9 cellular contexts compared by ENCODE assay signal in the genomic region with DNA sequence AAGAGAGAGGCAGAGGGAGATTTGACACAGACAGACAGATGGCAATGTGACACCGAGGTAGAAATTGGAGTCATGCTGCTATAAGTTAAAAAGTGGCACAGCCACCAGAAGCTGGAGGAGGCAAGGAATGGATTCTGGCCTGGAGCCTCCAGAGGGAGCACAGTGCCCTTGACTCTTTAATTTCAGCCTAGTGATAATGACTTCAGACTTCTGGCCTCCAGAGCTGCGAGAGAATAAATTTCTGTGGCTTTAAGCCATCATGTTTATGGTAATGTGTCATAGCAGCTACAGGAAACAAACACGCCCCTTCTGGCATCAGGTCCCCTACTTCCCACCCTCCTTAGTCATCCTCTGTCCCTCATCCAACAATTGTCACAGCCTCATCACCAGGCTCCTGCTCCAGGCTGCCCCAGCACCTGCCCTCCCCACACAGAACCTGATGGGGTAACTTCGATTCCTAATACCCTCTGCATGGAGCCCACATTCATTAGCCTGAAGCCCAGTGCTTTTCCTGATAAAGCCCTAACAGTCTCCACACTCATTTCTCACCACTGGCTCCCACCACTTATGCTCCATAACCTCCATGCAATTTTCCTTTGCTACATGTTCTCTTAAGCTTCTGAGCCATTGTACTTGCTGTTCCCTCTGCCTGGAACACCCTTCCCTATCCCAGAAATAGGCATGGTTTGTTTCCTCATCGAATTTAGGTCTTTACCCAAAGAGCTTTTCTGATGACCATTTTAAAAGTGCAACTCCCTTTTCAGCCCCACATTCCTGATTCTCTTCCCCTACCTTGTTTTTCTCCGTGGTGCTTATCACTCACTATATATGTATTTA.
DNase-seq lines count a peak whose midpoint lies in the region; ATAC-seq, FAIRE-seq and TF ChIP-seq lines count a peak whose summit lies in the region.
"Had no signal": no experiment of that assay in that cellular context is flagged by ENCODE, and none has a peak within 500 bp of the region (broad histone marks: within the 10 kb centered on the region; RNA-seq: fewer than 3 reads in every experiment).

No MANE protein-coding gene starts in this region.

- H3K4me2 ChIP-seq in IMR-90 (ENCODE audit: low read depth, low read length) (no peak overlapping the region), astrocyte (ENCODE audit: low read length) (no peak overlapping the region)

- CTCF ChIA-PET in IMR-90 (lab: Yijun Ruan, JAX) = interaction anchor here (0.6 to 1.4 kb wide), 7 partner anchors 10 to 403 kb away, joined by 3 to 7 read pairs (median 5); no protein-coding TSS in a partner anchor
- CTCF ChIA-PET in CD8-positive, alpha-beta T cell (lab: Charles Lee) = interaction anchor here (0.7 to 1.1 kb wide), 3 partner anchors 12 to 250 kb away, joined by 3 to 5 read pairs (median 4); no protein-coding TSS in a partner anchor

- H3K36me3 ChIP-seq in IMR-90 (ENCODE audit: control insufficient read depth, insufficient read depth, low read length) = no peaks in the 10 kb centered on the region
- no peaks in the 10 kb centered on the region for H3K36me3 ChIP-seq in astrocyte (ENCODE audit: insufficient read depth, low read length)
- no peaks in the 10 kb centered on the region for H3K36me3 ChIP-seq in CD8-positive, alpha-beta T cell (ENCODE audit: insufficient read depth, low read length)

- peak overlapping the region; percentile 16 to 63 for H4K8ac ChIP-seq in IMR-90 (ENCODE audit: low read depth in 2 of 2, low read length in 2 of 2)

- H3K27me3 ChIP-seq in IMR-90 (ENCODE audit: control insufficient read depth, insufficient read depth, low read length) (no peaks in the 10 kb centered on the region), astrocyte (ENCODE audit: insufficient read depth, low read length) (no peaks in the 10 kb centered on the region)
- H3K27me3 ChIP-seq in CD8-positive, alpha-beta T cell (ENCODE audit: insufficient read depth, low read length) = no peaks in the 10 kb centered on the region

- FAIRE-seq in astrocyte (lab: Jason Lieb, UNC) = no peak

- peak overlapping the region; percentile 3; the same call in 1 of the 2 replicates for H3K18ac ChIP-seq in IMR-90 (ENCODE audit: low read depth, low read length)

- 44% methylated on average over 1 of the region's 6 CpGs; no CpG with 5 or more reads in 1 of the 2 experiments for WGBS in IMR-90 (ENCODE audit: extremely low coverage in 2 of 2, insufficient read length in 1 of 2), 2 experiments

- peaks cover 0 to 3% of the 10 kb centered on the region in 2 experiments; a peak in 1 of 4 replicates for H3K79me1 ChIP-seq in IMR-90 (ENCODE audit: low read depth in 1 of 2, low read length in 2 of 2)

- no peaks in the 10 kb centered on the region for H3K79me2 ChIP-seq in astrocyte (ENCODE audit: insufficient read depth, low read length)

- POLR2A ChIA-PET in IMR-90 (lab: Charles Lee; ENCODE audit: unreplicated experiment) = no interaction called here
- POLR2A ChIA-PET in CD8-positive, alpha-beta T cell (lab: Charles Lee) = interaction anchor here (0.6 kb wide), 1 partner anchor 53 kb away, joined by 4 read pairs; no protein-coding TSS in a partner anchor

- no peak for TF ChIP-seq POLR2A in IMR-90 (IDR thresholded peaks at IDR 0.05; ENCODE audit: low read depth, low read length)

- peaks cover 31% of the 10 kb centered on the region for H3K9me1 ChIP-seq in IMR-90 (ENCODE audit: insufficient read depth, low read length)

- H2AK5ac ChIP-seq in IMR-90 (ENCODE audit: low read depth, low read length) = peak overlapping the region; percentile 78; the same call in 1 of the 2 replicates

- no TSS peak for BruUV-seq in IMR-90 (replicated peaks; lab: Mats Ljungman, UMichigan)

- intact Hi-C loops in IMR-90 (cut with micrococcal nuclease) (loop anchor here (1.0 kb wide), 1 partner anchor 235 kb away; no protein-coding TSS in a partner anchor), left colon (cut with DNase I, micrococcal nuclease) (no loop called here)
- intact Hi-C loops in CD8-positive, alpha-beta T cell (cut with DNase I, micrococcal nuclease) = loop anchor here (5.0 kb wide), 4 partner anchors 93 to 237 kb away; no protein-coding TSS in a partner anchor

- H2BK20ac ChIP-seq in IMR-90 (ENCODE audit: low read depth, low read length) = peak overlapping the region; percentile 95

- no peak overlapping the region for H4K5ac ChIP-seq in IMR-90 (ENCODE audit: low read depth, low read length)

- H3K4me3 ChIP-seq in AG10803 (ENCODE audit: low read length) (no peak overlapping the region), IMR-90 (ENCODE audit: insufficient read depth, low read depth, low read length) (no peak overlapping the region), astrocyte (ENCODE audit: insufficient read depth, low read depth, low read length) (no peak overlapping the region)
- H3K4me3 ChIP-seq in CD8-positive, alpha-beta T cell (ENCODE audit: low read depth, low read length) = no peak overlapping the region

- peak; percentile 65 for TF ChIP-seq RAD21 in IMR-90 (IDR thresholded peaks at IDR 0.05; ENCODE audit: low read length)

- H2BK120ac ChIP-seq in IMR-90 (ENCODE audit: low read depth, low read length) = peak overlapping the region; percentile 92

- peak overlapping the region; percentile 91 for H3K4ac ChIP-seq in IMR-90 (ENCODE audit: low read depth, low read length)

- no peaks in the 10 kb centered on the region for H3K9me3 Mint-ChIP-seq in astrocyte (ENCODE audit: unreplicated experiment)
- H3K9me3 Mint-ChIP-seq in CD8-positive, alpha-beta T cell = no peaks in the 10 kb centered on the region
- H3K9me3 Mint-ChIP-seq: stimulated activated naive CD8-positive, alpha-beta T cell treated with anti-CD3 and anti-CD28 coated beads, Interleukin-15, Interleukin-2, amounts not matched to agents 100 ng/mL and 50 ng/mL, for 24 hours had no signal

- H2BK15ac ChIP-seq in IMR-90 (ENCODE audit: low read depth, low read length) = peak overlapping the region; percentile 93

- TF ChIP-seq CTCF in AG10803 (conservative IDR thresholded peaks at IDR 0.05; ENCODE audit: low read length) = peak; percentile 54
- TF ChIP-seq CTCF in IMR-90 (conservative IDR thresholded peaks at IDR 0.05; ENCODE audit: low read depth, low read length) = peak; percentile 49
- no peak for TF ChIP-seq CTCF in astrocyte (IDR thresholded peaks at IDR 0.05; ENCODE audit: insufficient read depth, low read depth, low read length)
- no peak for TF ChIP-seq CTCF in CD8-positive, alpha-beta T cell (IDR thresholded peaks at IDR 0.05)

- peak; percentile 66 for ATAC-seq in IMR-90 (ENCODE audit: low read depth)
- ATAC-seq in left colon = peak; percentile 23
- no peak for ATAC-seq in CD8-positive, alpha-beta T cell

- H3K27ac Mint-ChIP-seq in astrocyte (ENCODE audit: unreplicated experiment) = peak overlapping the region; percentile 75
- no peak overlapping the region for H3K27ac Mint-ChIP-seq in CD8-positive, alpha-beta T cell
- H3K27ac Mint-ChIP-seq: stimulated activated naive CD8-positive, alpha-beta T cell treated with anti-CD3 and anti-CD28 coated beads, Interleukin-15, Interleukin-2, amounts not matched to agents 100 ng/mL and 50 ng/mL, for 24 hours had no signal

- no peak overlapping the region for H3K4me3 Mint-ChIP-seq in astrocyte (ENCODE audit: unreplicated experiment)
- no peak overlapping the region for H3K4me3 Mint-ChIP-seq in CD8-positive, alpha-beta T cell
- H3K4me3 Mint-ChIP-seq: stimulated activated naive CD8-positive, alpha-beta T cell treated with anti-CD3 and anti-CD28 coated beads, Interleukin-15, Interleukin-2, amounts not matched to agents 100 ng/mL and 50 ng/mL, for 24 hours had no signal

- H2AK9ac ChIP-seq in IMR-90 (replicated peaks; ENCODE audit: low read depth, low read length, poor library complexity) = no peak overlapping the region

- peaks cover 12% of the 10 kb centered on the region for H3K4me1 Mint-ChIP-seq in astrocyte (ENCODE audit: low read depth, unreplicated experiment)
- peaks cover 21% of the 10 kb centered on the region for H3K4me1 Mint-ChIP-seq in CD8-positive, alpha-beta T cell (ENCODE audit: low read depth)

- H3K27me3 Mint-ChIP-seq in astrocyte (ENCODE audit: low read depth, unreplicated experiment) = peaks cover 9% of the 10 kb centered on the region
- no peaks in the 10 kb centered on the region for H3K27me3 Mint-ChIP-seq in CD8-positive, alpha-beta T cell (ENCODE audit: low read depth)
- H3K27me3 Mint-ChIP-seq: stimulated activated naive CD8-positive, alpha-beta T cell treated with anti-CD3 and anti-CD28 coated beads, Interleukin-15, Interleukin-2, amounts not matched to agents 100 ng/mL and 50 ng/mL, for 24 hours had no signal

- H3K27ac ChIP-seq in IMR-90 (ENCODE audit: insufficient read depth, low read length) = no peak overlapping the region; the same call in 1 of the 2 replicates
- no peak overlapping the region for H3K27ac ChIP-seq in astrocyte (ENCODE audit: low read depth, low read length)
- no peak overlapping the region for H3K27ac ChIP-seq in CD8-positive, alpha-beta T cell (ENCODE audit: low read depth, low read length)

- peak overlapping the region; percentile 62 for H3K14ac ChIP-seq in IMR-90 (replicated peaks; ENCODE audit: low read depth, low read length)

- H3K4me1 ChIP-seq in IMR-90 (ENCODE audit: control insufficient read depth, insufficient read depth, low read length) (peaks cover 20% of the 10 kb centered on the region), astrocyte (ENCODE audit: insufficient read depth, low read length) (peaks cover 30% of the 10 kb centered on the region)
- H3K4me1 ChIP-seq in CD8-positive, alpha-beta T cell (ENCODE audit: insufficient read depth, low read length) = no peaks in the 10 kb centered on the region

- DNase-seq in AG10803 (ENCODE audit: low read depth) (peak; percentile 96), IMR-90 (peak; percentile 95), astrocyte (ENCODE audit: low read depth) (peak; percentile 94), left colon (no peak), iPS-NIHi7 (ENCODE audit: extremely low spot score) (no peak), medulla oblongata (ENCODE audit: extremely low spot score) (no peak)
- DNase-seq in stimulated activated naive CD4-positive, alpha-beta T cell (lab: John Stamatoyannopoulos, UW) = no peak
- no peak for DNase-seq in CD8-positive, alpha-beta T cell

- in situ Hi-C loops in IMR-90 (cut with MboI; ENCODE audit: low sequenced_read_pairs) = no loop called here

- H3K23ac ChIP-seq in IMR-90 (ENCODE audit: low read depth, low read length) = peak overlapping the region; percentile 66; the same call in 1 of the 2 replicates

- no peaks in the 10 kb centered on the region for H4K20me1 ChIP-seq in IMR-90 (ENCODE audit: insufficient read depth, low read length)
- no peaks in the 10 kb centered on the region for H4K20me1 ChIP-seq in astrocyte (ENCODE audit: insufficient read depth, low read length)

- H3K9me3 ChIP-seq in IMR-90 (ENCODE audit: control insufficient read depth, insufficient read depth, low read length) (no peaks in the 10 kb centered on the region), astrocyte (ENCODE audit: insufficient read depth, low read depth, low read length) (no peaks in the 10 kb centered on the region)
- no peaks in the 10 kb centered on the region for H3K9me3 ChIP-seq in CD8-positive, alpha-beta T cell (ENCODE audit: low read length)

- H3K36me3 Mint-ChIP-seq in astrocyte (ENCODE audit: low read depth, unreplicated experiment) = no peaks in the 10 kb centered on the region
- no peaks in the 10 kb centered on the region for H3K36me3 Mint-ChIP-seq in CD8-positive, alpha-beta T cell

- H2AFZ ChIP-seq in IMR-90 (replicated peaks; ENCODE audit: low read length, poor library complexity) = no peak overlapping the region
- H2AFZ ChIP-seq in astrocyte (ENCODE audit: low read depth, low read length) = no peak overlapping the region

- dilution Hi-C loops in IMR-90 (cut with HindIII; ENCODE audit: low sequenced_read_pairs, unreplicated experiment) = no loop called here

- H4K91ac ChIP-seq in IMR-90 (ENCODE audit: insufficient read depth, low read depth, low read length) = peak overlapping the region; percentile 87

- H3K56ac ChIP-seq in IMR-90 (ENCODE audit: extremely low read depth, insufficient read depth, low read length) = 0 out of 2 replicates have a peak overlapping the region, but pooled peaks have one; percentile 22

- H2BK5ac ChIP-seq in IMR-90 (ENCODE audit: low read depth, low read length, poor library complexity, severe bottlenecking) = peak overlapping the region; percentile 69

- H3K9ac ChIP-seq in IMR-90 (ENCODE audit: low read depth, low read length) (no peak overlapping the region), astrocyte (ENCODE audit: low read length) (no peak overlapping the region)

Comparison
In these comparisons a context has a peak if more than half of its experiments do, and no peak if none do; other contexts are left out.
1. DNase-seq: peak in AG10803 (single experiment), IMR-90 (single experiment) and astrocyte (single experiment); none in left colon (0 of 2), stimulated activated naive CD4-positive, alpha-beta T cell (0 of 6), CD8-positive, alpha-beta T cell (0 of 7), iPS-NIHi7 (single experiment) and medulla oblongata (single experiment).
2. CTCF ChIP-seq: peak in AG10803 (single experiment) and IMR-90 (single experiment); none in astrocyte (single experiment) and CD8-positive, alpha-beta T cell (single experiment).
3. intact Hi-C loops: an anchor here in IMR-90 (1.0 kb wide) and CD8-positive, alpha-beta T cell (5.0 kb wide); none called in left colon.